In genomic region chr5:81425569-81425968, GRCh38 we compare ENCODE assay signal across 8 cellular contexts. TPM values are rescaled to one million over a fixed set of nuclear protein-coding genes. Genes with fewer than 3 reads are reported as not detected.
DNase-seq lines count a peak whose midpoint lies in the region; ATAC-seq, FAIRE-seq and TF ChIP-seq lines count a peak whose summit lies in the region.

No MANE protein-coding gene starts in this region.

- H3K9me3 ChIP-seq in adrenal gland (replicated peaks in 1 of 3) (no peaks in the 10 kb centered on the region), hepatocyte (ENCODE audit: low read depth) (no peaks in the 10 kb centered on the region), suprapubic skin (no peaks in the 10 kb centered on the region)

- H3K27me3 ChIP-seq in adrenal gland = no peaks in the 10 kb centered on the region
- no peaks in the 10 kb centered on the region for H3K27me3 ChIP-seq in hepatocyte
- no peaks in the 10 kb centered on the region for H3K27me3 ChIP-seq in suprapubic skin

- H2AFZ ChIP-seq in hepatocyte = no peak overlapping the region

- H3K4me3 ChIP-seq in adrenal gland (no peak overlapping the region), hepatocyte (no peak overlapping the region), suprapubic skin (no peak overlapping the region)

- ATAC-seq in GM18519 (IDR thresholded peaks at IDR 0.05; ENCODE audit: low FRiP score, unreplicated experiment) = no peak

- peak; percentile 39 to 74 (median 60) for TF ChIP-seq CTCF in adrenal gland (IDR thresholded peaks at IDR 0.05)
- peak; percentile 67 for TF ChIP-seq CTCF in hepatocyte (IDR thresholded peaks at IDR 0.05; ENCODE audit: poor library complexity)
- peak; percentile 33 to 49 for TF ChIP-seq CTCF in suprapubic skin (IDR thresholded peaks at IDR 0.05)

- WGBS in adrenal gland, 4 donors = 0 to 7% (median 2%) methylated on average over 2 of the region's 2 CpGs
- 11% methylated on average over 2 of the region's 2 CpGs for WGBS in hepatocyte (ENCODE audit: low lambda C conversion rate, missing lambda C conversion rate)
- WGBS in suprapubic skin = 3% methylated on average over 2 of the region's 2 CpGs

- peak overlapping the region in 1 of 5 donors; percentile 5 for H3K27ac ChIP-seq in adrenal gland
- peak overlapping the region; percentile 6 for H3K27ac ChIP-seq in hepatocyte
- H3K27ac ChIP-seq in suprapubic skin = no peak overlapping the region

- intact Hi-C loops in adrenal gland (cut with DNase I) = loop anchor here (5.0 to 10.0 kb wide), 2 partner anchors 429 to 742 kb away; no protein-coding TSS in a partner anchor

- TF ChIP-seq POLR2A in GM12892 (IDR thresholded peaks at IDR 0.05; ENCODE audit: low read depth, low read length) (no peak), adrenal gland (IDR thresholded peaks at IDR 0.05) (no peak), suprapubic skin (IDR thresholded peaks at IDR 0.05) (no peak)

- H3K4me1 ChIP-seq in adrenal gland (replicated peaks in 1 of 2) (no peaks in the 10 kb centered on the region), hepatocyte (ENCODE audit: insufficient read depth) (peaks cover 14% of the 10 kb centered on the region), suprapubic skin (peaks cover 10% of the 10 kb centered on the region)

- no peak for TF ChIP-seq EP300 in suprapubic skin (IDR thresholded peaks at IDR 0.05)

- no peaks in the 10 kb centered on the region for H3K36me3 ChIP-seq in adrenal gland (replicated peaks in 1 of 2)
- no peaks in the 10 kb centered on the region for H3K36me3 ChIP-seq in hepatocyte (replicated peaks; ENCODE audit: insufficient read depth, low read depth)
- H3K36me3 ChIP-seq in suprapubic skin = peaks cover 4% of the 10 kb centered on the region

- peak; percentile 30 for FAIRE-seq in GM12892 (lab: Jason Lieb, UNC)

- DNase-seq in AG08395 (ENCODE audit: low spot score) (peak; percentile 17), GM12892 (ENCODE audit: insufficient read length) (no peak), NCI-H2171 (lab: John Stamatoyannopoulos, UW) (peak; percentile 16), adrenal gland (no peak), hepatocyte (ENCODE audit: low spot score) (peak; percentile 71), suprapubic skin (ENCODE audit: low spot score in 2 of 2) (no peak)
- DNase-seq in activated effector memory CD4-positive, alpha-beta T cell treated with Interleukin-2 at 50 U/mL for 16 hours = no peak

- H3K9me2 ChIP-seq in hepatocyte (replicated peaks; ENCODE audit: insufficient read depth) = no peaks in the 10 kb centered on the region

- H4K20me1 ChIP-seq in hepatocyte (ENCODE audit: insufficient read depth, poor library complexity, severe bottlenecking) = no peaks in the 10 kb centered on the region

- no peak overlapping the region for H3K4me2 ChIP-seq in hepatocyte

- no peaks in the 10 kb centered on the region for H3K79me2 ChIP-seq in hepatocyte

RNA-seq across cellular contexts. Expression of gene ACOT12, which starts 31.6 kb away (rescaled TPM):
- polyA plus RNA-seq in GM12892 (2012; ENCODE audit: missing spikeins) = not detected
- not detected for total RNA-seq in adrenal gland
- polyA plus RNA-seq in adrenal gland = not detected
- 9.6 and 10.2 TPM in 2 replicates for total RNA-seq in hepatocyte
- 2.9 and 5.3 TPM in 2 replicates for polyA plus RNA-seq in hepatocyte
- total RNA-seq in suprapubic skin = 1 to 10 TPM in 1 of 4 donors, not detected in 3; 3.0 TPM

Comparison
In these comparisons a context has a peak if more than half of its experiments do, and no peak if none do; other contexts are left out.
1. DNase-seq: peak in AG08395 (single experiment), NCI-H2171 (single experiment) and hepatocyte (single experiment); none in GM12892 (single experiment), adrenal gland (0 of 7), suprapubic skin (0 of 2) and activated effector memory CD4-positive, alpha-beta T cell treated with Interleukin-2 at 50 U/mL for 16 hours (single experiment).
2. Peak in every context shown above with its lines, with median percentiles within 50 percentile points of each other: CTCF ChIP-seq.